24 cellular contexts compared by ENCODE assay signal in genomic region chr5:136427421-136427820, GRCh38.
"Had no signal": no experiment of that assay in that cellular context is flagged by ENCODE, and none has a peak within 500 bp of the region (broad histone marks: within the 10 kb centered on the region; RNA-seq: fewer than 3 reads in every experiment).

No MANE protein-coding gene starts in this region.

- H3K27ac ChIP-seq: SJSA1, SK-N-MC had no signal

- H3K36me3 ChIP-seq: SJSA1 had no signal

- H3K9me3 ChIP-seq: SJSA1 had no signal

- H3K4me1 ChIP-seq: SJSA1 had no signal

- FAIRE-seq: RCC 7860 had no signal

- H3K4me3 ChIP-seq: SJSA1, SK-N-MC had no signal

- ATAC-seq: T-cell had no signal

- DNase-seq: IMR-90, Karpas-422, KG1, MV-4-11, NCI-H1048, NCI-H1105, NCI-H1417, NCI-H1436 treated with DMSO at 0.1 percent for 48 hours, NCI-H1694, NCI-H187 treated with DMSO at 0.1 percent for 48 hours, NCI-H2029 treated with DMSO at 0.1 percent for 48 hours, NCI-H2171 treated with DMSO at 0.1 percent for 48 hours, NCI-H345, NCI-H446 treated with DMSO at 0.1 percent for 48 hours, NCI-H510A treated with DMSO at 0.1 percent for 48 hours, NCI-H526 treated with DMSO at 0.1 percent for 48 hours, NCI-H774, Right ventricle myocardium superior, RPMI8226, SIG-M5, T-cell had no signal
